ENCODE assay signal across 7 cellular contexts in the genomic region with DNA sequence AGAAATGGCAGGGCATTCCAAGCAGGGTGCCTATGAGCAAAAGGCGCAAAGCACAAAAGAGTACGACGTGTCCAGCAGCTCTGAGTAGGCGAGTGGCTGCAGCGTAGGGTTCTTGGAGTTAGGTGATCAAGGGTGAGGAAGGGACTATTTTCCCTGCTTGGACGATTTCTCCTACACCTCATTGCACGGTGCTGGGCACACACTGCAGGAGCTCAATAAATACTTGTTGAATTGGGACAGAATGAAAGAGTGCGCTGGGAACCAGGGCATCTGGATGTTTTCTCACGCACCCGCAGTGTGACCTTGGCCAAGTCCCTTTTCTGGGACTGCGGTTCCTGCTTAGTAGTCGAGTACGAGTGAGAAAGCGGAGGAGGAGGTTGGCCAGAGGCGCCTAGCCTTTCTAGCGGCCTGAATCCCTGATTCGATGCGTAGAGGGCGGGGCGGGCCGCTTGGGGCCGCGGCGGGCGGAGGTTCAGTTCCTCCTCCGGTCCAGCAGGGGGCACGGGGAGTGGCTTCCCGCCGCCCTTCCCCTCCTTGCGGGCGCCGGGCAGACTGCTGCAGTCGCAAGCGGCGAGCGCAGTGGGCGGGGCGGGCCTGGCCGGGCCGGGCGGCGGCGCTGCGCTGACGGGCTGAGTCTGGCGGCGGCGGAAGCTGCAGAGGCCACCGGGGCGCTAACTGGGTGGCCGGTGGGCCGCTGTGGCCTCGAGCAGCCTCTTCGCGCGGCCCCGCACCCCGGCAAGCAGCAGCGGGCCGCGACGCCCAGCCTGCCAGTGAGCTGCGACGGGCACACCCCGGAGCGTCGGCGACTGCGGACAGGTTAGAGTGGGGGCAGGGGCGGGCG. TPM values are rescaled to one million over a fixed set of nuclear protein-coding genes. Genes with fewer than 3 reads are reported as not detected.
DNase-seq lines count a peak whose midpoint lies in the region; ATAC-seq and TF ChIP-seq lines count a peak whose summit lies in the region.

TSS of gene FAM199X (plus strand) at position 560 of the 841 bp plus-strand sequence. CDS start 333 bp downstream, outside the sequence.

- H3K36me3 ChIP-seq in hepatocyte (replicated peaks; ENCODE audit: insufficient read depth, low read depth) = no peaks in the 10 kb centered on the region

- WGBS in hepatocyte (ENCODE audit: low lambda C conversion rate, missing lambda C conversion rate) = 54% methylated on average over 47 of the region's 71 CpGs

- H3K27me3 ChIP-seq in hepatocyte = no peaks in the 10 kb centered on the region

- H3K4me3 ChIP-seq in hepatocyte (peak within 1 kb of the TSS; percentile 49), retinal pigment epithelial cell (ENCODE audit: low read length) (peak within 1 kb of the TSS; percentile 79)

- no peaks in the 10 kb centered on the region for H3K4me1 ChIP-seq in hepatocyte (ENCODE audit: insufficient read depth)

- H3K79me2 ChIP-seq in hepatocyte = peaks cover 40% of the 10 kb centered on the region

- H4K20me1 ChIP-seq in hepatocyte (ENCODE audit: insufficient read depth, poor library complexity, severe bottlenecking) = no peaks in the 10 kb centered on the region

- H2AFZ ChIP-seq in hepatocyte = peak within 1 kb of the TSS; percentile 78

- no peaks in the 10 kb centered on the region for H3K9me3 ChIP-seq in hepatocyte (ENCODE audit: low read depth)

- H3K9me2 ChIP-seq in hepatocyte (replicated peaks; ENCODE audit: insufficient read depth) = no peaks in the 10 kb centered on the region

- H3K4me2 ChIP-seq in hepatocyte = peak within 1 kb of the TSS; percentile 83

- H3K27ac ChIP-seq in hepatocyte = peak within 1 kb of the TSS; percentile 87

- TF ChIP-seq CTCF in hepatocyte (IDR thresholded peaks at IDR 0.05; ENCODE audit: poor library complexity) (peak; percentile 51), retinal pigment epithelial cell (conservative IDR thresholded peaks at IDR 0.05; ENCODE audit: low read depth, low read length) (peak; percentile 48)

- ATAC-seq in GM18508 (IDR thresholded peaks at IDR 0.05; ENCODE audit: insufficient read depth, unreplicated experiment) (peak; percentile 84), HG02981 (IDR thresholded peaks at IDR 0.05; ENCODE audit: unreplicated experiment) (peak; percentile 95)

- DNase-seq in NCI-H2029 (lab: John Stamatoyannopoulos, UW) (peak; percentile 75), T-helper 22 cell (ENCODE audit: low read depth) (peak; percentile 73), astrocyte of the hippocampus (ENCODE audit: low read depth, low spot score) (peak; percentile 94), hepatocyte (ENCODE audit: low spot score) (peak; percentile 92), retinal pigment epithelial cell (ENCODE audit: low read depth) (peak; percentile 34)

RNA-seq across cellular contexts. Expression of gene FAM199X, which starts in this region (rescaled TPM):
- 23.3 and 29.1 TPM in 2 replicates for total RNA-seq in hepatocyte
- polyA plus RNA-seq in hepatocyte = 9.2 and 11.7 TPM in 2 replicates

Comparison
In these comparisons a context has a peak if more than half of its experiments do, and no peak if none do; other contexts are left out.
1. Peak in every context shown above with its lines: DNase-seq, ATAC-seq, H3K4me3 ChIP-seq and H3K27ac ChIP-seq.
2. DNase-seq: peak in every context shown above with its lines; median percentile 94 in astrocyte of the hippocampus; 92 in hepatocyte; 75 in NCI-H2029; 73 in T-helper 22 cell; 34 in retinal pigment epithelial cell.